In the genomic region with DNA sequence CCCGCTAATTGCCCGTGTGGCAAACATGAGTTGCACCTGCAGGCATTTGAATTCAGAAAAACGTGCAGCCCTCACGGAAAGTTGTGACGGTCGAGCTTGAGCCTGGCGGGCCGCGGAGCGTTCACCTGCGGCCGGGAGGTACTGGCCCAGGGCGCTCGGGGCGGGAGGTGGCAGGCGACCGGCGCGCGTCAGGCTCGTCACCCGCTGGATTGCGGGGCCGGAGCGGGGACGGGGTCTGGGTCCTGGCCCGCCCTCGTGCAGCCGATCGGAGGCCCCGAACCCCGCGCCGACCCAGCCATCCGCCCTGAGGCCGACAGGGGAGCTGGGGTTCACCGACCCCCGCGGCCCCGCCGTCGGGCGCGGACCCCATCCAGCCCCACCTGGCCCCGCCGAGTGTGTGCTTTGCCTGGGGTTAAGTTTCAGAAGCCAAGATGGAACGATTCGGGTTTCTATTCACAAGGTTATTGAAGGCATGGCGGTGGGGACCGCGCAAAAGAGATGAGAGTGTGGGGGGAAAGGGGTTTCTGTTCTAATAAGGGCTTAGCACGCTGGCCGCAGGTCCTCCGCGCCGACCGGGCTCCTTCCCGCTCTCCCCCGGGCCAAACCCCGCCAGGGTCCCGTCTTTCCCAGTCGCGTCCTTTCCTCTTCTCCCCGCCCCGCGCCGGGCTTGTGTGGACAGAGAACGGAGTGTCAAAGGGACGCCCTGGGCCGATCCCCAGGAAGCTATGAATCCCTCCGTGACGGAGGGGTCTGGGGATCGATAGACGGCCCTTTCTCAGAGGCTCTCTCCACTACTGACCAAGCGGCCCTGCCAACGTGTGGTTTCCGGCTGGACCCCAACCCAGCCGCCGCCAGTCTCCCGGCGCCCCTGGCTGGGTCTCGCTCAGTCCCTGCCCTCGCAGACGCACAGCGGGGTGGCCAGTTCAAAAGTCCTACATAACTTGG, we compare ENCODE assay signal across 1 cellular context.
A peak's percentile ranks its signal among the peaks of the same experiment; 100 is the strongest.
TF ChIP-seq lines count a peak whose summit lies in the region.

No MANE protein-coding gene starts in this region.

TF ChIP-seq in WTC11, 78 proteins besides CTCF, POLR2A, EP300 and RAD21 (continued from another document and continues in another):
- TF ChIP-seq, protein P1, sequence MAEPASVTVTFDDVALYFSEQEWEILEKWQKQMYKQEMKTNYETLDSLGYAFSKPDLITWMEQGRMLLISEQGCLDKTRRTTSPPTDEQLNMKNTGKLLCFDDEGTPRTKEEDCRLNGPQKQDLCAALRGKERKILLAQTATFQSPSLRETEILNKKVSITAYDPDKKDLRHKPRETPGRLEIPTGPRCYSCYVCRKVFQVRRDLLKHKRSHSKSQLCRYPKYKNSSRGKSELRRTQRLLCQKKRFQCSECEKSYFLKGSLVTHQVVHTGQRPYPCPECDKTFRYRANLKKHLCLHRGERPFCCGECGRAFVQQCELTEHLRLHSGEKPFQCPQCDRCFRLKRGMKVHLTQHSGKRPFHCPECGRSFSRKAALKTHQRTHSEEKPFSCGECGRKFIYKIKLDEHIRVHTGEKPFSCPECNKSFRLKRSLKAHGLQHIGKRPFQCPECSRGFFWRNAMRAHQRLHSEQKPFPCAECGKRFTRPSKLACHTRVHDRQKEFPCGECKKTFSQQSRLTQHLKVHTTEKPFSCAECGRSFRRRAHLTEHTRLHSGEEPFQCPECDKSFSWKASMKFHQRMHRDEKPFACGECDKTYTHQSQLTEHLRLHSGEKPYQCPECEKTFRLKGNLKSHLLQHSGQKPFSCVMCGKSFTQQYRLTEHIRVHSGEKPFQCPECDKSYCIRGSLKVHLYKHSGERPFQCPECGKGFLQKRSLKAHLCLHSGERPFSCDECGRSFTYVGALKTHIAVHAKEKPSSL (CRISPR knock-in tag; conservative IDR thresholded peaks at IDR 0.05) = no peak
- TF ChIP-seq ZNF219 (CRISPR knock-in tag; IDR thresholded peaks at IDR 0.05; ENCODE audit: borderline replicate concordance) (no peak), SMAD4 (CRISPR knock-in tag; IDR thresholded peaks at IDR 0.05) (no peak), ELF4 (CRISPR knock-in tag; IDR thresholded peaks at IDR 0.05; ENCODE audit: low read depth) (no peak), ZNF263 (CRISPR knock-in tag; IDR thresholded peaks at IDR 0.05; ENCODE audit: low read depth) (no peak), ZNF423 (CRISPR knock-in tag; IDR thresholded peaks at IDR 0.05) (0 out of 2 replicates have a peak, but pooled peaks have one; percentile 13), ZNF138 (CRISPR knock-in tag; conservative IDR thresholded peaks at IDR 0.05) (no peak), FOXP1 (CRISPR knock-in tag; IDR thresholded peaks at IDR 0.05; ENCODE audit: borderline replicate concordance) (peak; percentile 85), ZNF671 (CRISPR knock-in tag; IDR thresholded peaks at IDR 0.05) (no peak), ZBTB21 (CRISPR knock-in tag; IDR thresholded peaks at IDR 0.05; ENCODE audit: borderline replicate concordance) (no peak), OVOL2 (CRISPR knock-in tag; IDR thresholded peaks at IDR 0.05; ENCODE audit: borderline replicate concordance) (no peak), GTF2I (CRISPR knock-in tag; conservative IDR thresholded peaks at IDR 0.05) (no peak), NR2C2 (CRISPR knock-in tag; IDR thresholded peaks at IDR 0.05) (no peak), HMGA2 (CRISPR knock-in tag; IDR thresholded peaks at IDR 0.05) (no peak), GABPB1 (CRISPR knock-in tag; IDR thresholded peaks at IDR 0.05) (no peak), SOX15 (CRISPR knock-in tag; IDR thresholded peaks at IDR 0.05) (no peak), ZNF121 (CRISPR knock-in tag; IDR thresholded peaks at IDR 0.05) (no peak), ZNF396 (CRISPR knock-in tag; IDR thresholded peaks at IDR 0.05; ENCODE audit: borderline replicate concordance) (no peak), NFATC4 (CRISPR knock-in tag; IDR thresholded peaks at IDR 0.05) (no peak), ESRRA (CRISPR knock-in tag; IDR thresholded peaks at IDR 0.05; ENCODE audit: borderline replicate concordance) (peak; percentile 51; the same call in 1 of the 2 replicates), ZNF232 (CRISPR knock-in tag; IDR thresholded peaks at IDR 0.05) (peak; percentile 18), IRF2 (CRISPR knock-in tag; IDR thresholded peaks at IDR 0.05; ENCODE audit: borderline replicate concordance, low read depth) (no peak), ATF1 (CRISPR knock-in tag; IDR thresholded peaks at IDR 0.05) (no peak)
- TF ChIP-seq, protein P2, sequence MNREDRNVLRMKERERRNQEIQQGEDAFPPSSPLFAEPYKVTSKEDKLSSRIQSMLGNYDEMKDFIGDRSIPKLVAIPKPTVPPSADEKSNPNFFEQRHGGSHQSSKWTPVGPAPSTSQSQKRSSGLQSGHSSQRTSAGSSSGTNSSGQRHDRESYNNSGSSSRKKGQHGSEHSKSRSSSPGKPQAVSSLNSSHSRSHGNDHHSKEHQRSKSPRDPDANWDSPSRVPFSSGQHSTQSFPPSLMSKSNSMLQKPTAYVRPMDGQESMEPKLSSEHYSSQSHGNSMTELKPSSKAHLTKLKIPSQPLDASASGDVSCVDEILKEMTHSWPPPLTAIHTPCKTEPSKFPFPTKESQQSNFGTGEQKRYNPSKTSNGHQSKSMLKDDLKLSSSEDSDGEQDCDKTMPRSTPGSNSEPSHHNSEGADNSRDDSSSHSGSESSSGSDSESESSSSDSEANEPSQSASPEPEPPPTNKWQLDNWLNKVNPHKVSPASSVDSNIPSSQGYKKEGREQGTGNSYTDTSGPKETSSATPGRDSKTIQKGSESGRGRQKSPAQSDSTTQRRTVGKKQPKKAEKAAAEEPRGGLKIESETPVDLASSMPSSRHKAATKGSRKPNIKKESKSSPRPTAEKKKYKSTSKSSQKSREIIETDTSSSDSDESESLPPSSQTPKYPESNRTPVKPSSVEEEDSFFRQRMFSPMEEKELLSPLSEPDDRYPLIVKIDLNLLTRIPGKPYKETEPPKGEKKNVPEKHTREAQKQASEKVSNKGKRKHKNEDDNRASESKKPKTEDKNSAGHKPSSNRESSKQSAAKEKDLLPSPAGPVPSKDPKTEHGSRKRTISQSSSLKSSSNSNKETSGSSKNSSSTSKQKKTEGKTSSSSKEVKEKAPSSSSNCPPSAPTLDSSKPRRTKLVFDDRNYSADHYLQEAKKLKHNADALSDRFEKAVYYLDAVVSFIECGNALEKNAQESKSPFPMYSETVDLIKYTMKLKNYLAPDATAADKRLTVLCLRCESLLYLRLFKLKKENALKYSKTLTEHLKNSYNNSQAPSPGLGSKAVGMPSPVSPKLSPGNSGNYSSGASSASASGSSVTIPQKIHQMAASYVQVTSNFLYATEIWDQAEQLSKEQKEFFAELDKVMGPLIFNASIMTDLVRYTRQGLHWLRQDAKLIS (CRISPR knock-in tag; IDR thresholded peaks at IDR 0.05; ENCODE audit: borderline replicate concordance) = 0 out of 2 replicates have a peak, but pooled peaks have one; percentile 82
- TF ChIP-seq, protein P3, sequence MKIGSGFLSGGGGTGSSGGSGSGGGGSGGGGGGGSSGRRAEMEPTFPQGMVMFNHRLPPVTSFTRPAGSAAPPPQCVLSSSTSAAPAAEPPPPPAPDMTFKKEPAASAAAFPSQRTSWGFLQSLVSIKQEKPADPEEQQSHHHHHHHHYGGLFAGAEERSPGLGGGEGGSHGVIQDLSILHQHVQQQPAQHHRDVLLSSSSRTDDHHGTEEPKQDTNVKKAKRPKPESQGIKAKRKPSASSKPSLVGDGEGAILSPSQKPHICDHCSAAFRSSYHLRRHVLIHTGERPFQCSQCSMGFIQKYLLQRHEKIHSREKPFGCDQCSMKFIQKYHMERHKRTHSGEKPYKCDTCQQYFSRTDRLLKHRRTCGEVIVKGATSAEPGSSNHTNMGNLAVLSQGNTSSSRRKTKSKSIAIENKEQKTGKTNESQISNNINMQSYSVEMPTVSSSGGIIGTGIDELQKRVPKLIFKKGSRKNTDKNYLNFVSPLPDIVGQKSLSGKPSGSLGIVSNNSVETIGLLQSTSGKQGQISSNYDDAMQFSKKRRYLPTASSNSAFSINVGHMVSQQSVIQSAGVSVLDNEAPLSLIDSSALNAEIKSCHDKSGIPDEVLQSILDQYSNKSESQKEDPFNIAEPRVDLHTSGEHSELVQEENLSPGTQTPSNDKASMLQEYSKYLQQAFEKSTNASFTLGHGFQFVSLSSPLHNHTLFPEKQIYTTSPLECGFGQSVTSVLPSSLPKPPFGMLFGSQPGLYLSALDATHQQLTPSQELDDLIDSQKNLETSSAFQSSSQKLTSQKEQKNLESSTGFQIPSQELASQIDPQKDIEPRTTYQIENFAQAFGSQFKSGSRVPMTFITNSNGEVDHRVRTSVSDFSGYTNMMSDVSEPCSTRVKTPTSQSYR (CRISPR knock-in tag; IDR thresholded peaks at IDR 0.05) = no peak
- TF ChIP-seq, protein P4, sequence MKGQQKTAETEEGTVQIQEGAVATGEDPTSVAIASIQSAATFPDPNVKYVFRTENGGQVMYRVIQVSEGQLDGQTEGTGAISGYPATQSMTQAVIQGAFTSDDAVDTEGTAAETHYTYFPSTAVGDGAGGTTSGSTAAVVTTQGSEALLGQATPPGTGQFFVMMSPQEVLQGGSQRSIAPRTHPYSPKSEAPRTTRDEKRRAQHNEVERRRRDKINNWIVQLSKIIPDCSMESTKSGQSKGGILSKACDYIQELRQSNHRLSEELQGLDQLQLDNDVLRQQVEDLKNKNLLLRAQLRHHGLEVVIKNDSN (CRISPR knock-in tag; IDR thresholded peaks at IDR 0.05) = no peak
- TF ChIP-seq, protein P5, sequence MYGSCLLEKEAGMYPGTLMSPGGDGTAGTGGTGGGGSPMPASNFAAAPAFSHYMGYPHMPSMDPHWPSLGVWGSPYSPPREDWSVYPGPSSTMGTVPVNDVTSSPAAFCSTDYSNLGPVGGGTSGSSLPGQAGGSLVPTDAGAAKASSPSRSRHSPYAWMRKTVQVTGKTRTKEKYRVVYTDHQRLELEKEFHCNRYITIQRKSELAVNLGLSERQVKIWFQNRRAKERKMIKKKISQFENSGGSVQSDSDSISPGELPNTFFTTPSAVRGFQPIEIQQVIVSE (CRISPR knock-in tag; IDR thresholded peaks at IDR 0.05; ENCODE audit: borderline replicate concordance) = no peak
- TF ChIP-seq, protein P6, sequence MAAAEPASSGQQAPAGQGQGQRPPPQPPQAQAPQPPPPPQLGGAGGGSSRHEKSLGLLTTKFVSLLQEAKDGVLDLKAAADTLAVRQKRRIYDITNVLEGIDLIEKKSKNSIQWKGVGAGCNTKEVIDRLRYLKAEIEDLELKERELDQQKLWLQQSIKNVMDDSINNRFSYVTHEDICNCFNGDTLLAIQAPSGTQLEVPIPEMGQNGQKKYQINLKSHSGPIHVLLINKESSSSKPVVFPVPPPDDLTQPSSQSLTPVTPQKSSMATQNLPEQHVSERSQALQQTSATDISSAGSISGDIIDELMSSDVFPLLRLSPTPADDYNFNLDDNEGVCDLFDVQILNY (CRISPR knock-in tag; IDR thresholded peaks at IDR 0.05) = no peak
- TF ChIP-seq, protein P7, sequence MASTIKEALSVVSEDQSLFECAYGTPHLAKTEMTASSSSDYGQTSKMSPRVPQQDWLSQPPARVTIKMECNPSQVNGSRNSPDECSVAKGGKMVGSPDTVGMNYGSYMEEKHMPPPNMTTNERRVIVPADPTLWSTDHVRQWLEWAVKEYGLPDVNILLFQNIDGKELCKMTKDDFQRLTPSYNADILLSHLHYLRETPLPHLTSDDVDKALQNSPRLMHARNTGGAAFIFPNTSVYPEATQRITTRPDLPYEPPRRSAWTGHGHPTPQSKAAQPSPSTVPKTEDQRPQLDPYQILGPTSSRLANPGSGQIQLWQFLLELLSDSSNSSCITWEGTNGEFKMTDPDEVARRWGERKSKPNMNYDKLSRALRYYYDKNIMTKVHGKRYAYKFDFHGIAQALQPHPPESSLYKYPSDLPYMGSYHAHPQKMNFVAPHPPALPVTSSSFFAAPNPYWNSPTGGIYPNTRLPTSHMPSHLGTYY (CRISPR knock-in tag; IDR thresholded peaks at IDR 0.05) = no peak
- TF ChIP-seq, protein P8, sequence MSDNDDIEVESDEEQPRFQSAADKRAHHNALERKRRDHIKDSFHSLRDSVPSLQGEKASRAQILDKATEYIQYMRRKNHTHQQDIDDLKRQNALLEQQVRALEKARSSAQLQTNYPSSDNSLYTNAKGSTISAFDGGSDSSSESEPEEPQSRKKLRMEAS (CRISPR knock-in tag; IDR thresholded peaks at IDR 0.05) = peak; percentile 60; the same call in 1 of the 2 replicates
- TF ChIP-seq, protein P9, sequence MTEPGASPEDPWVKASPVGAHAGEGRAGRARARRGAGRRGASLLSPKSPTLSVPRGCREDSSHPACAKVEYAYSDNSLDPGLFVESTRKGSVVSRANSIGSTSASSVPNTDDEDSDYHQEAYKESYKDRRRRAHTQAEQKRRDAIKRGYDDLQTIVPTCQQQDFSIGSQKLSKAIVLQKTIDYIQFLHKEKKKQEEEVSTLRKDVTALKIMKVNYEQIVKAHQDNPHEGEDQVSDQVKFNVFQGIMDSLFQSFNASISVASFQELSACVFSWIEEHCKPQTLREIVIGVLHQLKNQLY (CRISPR knock-in tag; IDR thresholded peaks at IDR 0.05) = no peak
- TF ChIP-seq, protein P10, sequence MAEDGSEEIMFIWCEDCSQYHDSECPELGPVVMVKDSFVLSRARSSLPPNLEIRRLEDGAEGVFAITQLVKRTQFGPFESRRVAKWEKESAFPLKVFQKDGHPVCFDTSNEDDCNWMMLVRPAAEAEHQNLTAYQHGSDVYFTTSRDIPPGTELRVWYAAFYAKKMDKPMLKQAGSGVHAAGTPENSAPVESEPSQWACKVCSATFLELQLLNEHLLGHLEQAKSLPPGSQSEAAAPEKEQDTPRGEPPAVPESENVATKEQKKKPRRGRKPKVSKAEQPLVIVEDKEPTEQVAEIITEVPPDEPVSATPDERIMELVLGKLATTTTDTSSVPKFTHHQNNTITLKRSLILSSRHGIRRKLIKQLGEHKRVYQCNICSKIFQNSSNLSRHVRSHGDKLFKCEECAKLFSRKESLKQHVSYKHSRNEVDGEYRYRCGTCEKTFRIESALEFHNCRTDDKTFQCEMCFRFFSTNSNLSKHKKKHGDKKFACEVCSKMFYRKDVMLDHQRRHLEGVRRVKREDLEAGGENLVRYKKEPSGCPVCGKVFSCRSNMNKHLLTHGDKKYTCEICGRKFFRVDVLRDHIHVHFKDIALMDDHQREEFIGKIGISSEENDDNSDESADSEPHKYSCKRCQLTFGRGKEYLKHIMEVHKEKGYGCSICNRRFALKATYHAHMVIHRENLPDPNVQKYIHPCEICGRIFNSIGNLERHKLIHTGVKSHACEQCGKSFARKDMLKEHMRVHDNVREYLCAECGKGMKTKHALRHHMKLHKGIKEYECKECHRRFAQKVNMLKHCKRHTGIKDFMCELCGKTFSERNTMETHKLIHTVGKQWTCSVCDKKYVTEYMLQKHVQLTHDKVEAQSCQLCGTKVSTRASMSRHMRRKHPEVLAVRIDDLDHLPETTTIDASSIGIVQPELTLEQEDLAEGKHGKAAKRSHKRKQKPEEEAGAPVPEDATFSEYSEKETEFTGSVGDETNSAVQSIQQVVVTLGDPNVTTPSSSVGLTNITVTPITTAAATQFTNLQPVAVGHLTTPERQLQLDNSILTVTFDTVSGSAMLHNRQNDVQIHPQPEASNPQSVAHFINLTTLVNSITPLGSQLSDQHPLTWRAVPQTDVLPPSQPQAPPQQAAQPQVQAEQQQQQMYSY (CRISPR knock-in tag; IDR thresholded peaks at IDR 0.05) = peak; percentile 31; the same call in 1 of the 2 replicates
- TF ChIP-seq, protein P11, sequence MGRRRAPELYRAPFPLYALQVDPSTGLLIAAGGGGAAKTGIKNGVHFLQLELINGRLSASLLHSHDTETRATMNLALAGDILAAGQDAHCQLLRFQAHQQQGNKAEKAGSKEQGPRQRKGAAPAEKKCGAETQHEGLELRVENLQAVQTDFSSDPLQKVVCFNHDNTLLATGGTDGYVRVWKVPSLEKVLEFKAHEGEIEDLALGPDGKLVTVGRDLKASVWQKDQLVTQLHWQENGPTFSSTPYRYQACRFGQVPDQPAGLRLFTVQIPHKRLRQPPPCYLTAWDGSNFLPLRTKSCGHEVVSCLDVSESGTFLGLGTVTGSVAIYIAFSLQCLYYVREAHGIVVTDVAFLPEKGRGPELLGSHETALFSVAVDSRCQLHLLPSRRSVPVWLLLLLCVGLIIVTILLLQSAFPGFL (CRISPR knock-in tag; IDR thresholded peaks at IDR 0.05; ENCODE audit: borderline replicate concordance) = no peak
